Comparison of ENCODE assay signal across 2 cellular contexts in the genomic region with DNA sequence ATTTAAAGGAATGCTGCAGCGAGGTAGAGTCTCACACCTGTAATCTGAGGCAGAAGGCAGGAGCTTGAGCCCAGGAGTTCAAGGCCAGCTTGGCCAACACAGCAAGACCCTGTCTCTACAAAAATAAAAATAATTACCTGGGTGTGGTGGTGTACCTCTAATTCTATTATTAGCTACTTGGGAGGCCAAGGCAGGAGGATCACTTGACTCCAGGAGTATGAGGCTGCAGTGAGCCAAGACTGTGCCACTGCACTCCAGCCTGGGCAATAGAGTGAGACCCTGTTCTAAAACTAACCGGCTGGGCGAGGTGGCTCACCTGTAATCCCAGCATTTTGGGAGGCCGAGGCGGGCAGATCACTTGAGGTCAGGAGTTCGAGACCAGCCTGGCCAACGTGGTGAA. TPM values are rescaled to one million over a fixed set of nuclear protein-coding genes. Genes with fewer than 3 reads are reported as not detected.
"Had no signal": no experiment of that assay in that cellular context is flagged by ENCODE, and none has a peak within 500 bp of the region (broad histone marks: within the 10 kb centered on the region; RNA-seq: fewer than 3 reads in every experiment).

No MANE protein-coding gene starts in this region.

RNA-seq across cellular contexts. Expression of a gene that starts 57.7 kb away (rescaled TPM):
- total RNA-seq: H4, HFFc6 had no signal
